9 cellular contexts compared by ENCODE assay signal in genomic region chr1:200880212-200880611, GRCh38. TPM values are rescaled to one million over a fixed set of nuclear protein-coding genes. Genes with fewer than 3 reads are reported as not detected.
DNase-seq lines count a peak whose midpoint lies in the region; ATAC-seq, FAIRE-seq and TF ChIP-seq lines count a peak whose summit lies in the region.
"Had no signal": no experiment of that assay in that cellular context is flagged by ENCODE, and none has a peak within 500 bp of the region (broad histone marks: within the 10 kb centered on the region; RNA-seq: fewer than 3 reads in every experiment).

No MANE protein-coding gene starts in this region.

- H3K9me3 ChIP-seq in K562 (replicated peaks; ENCODE audit: control insufficient read depth, insufficient read depth, low read depth, low read length) (no peaks in the 10 kb centered on the region), colonic mucosa (no peaks in the 10 kb centered on the region)

- H3K27me3 ChIP-seq in K562 (ENCODE audit: control insufficient read depth in 2 of 2, insufficient read depth in 2 of 2, low read length in 2 of 2) (peaks cover 44 to 51% of the 10 kb centered on the region in 2 experiments), colonic mucosa (peaks cover 1% of the 10 kb centered on the region)

- no peaks in the 10 kb centered on the region for H3K4me1 ChIP-seq in K562 (replicated peaks in 1 of 2; ENCODE audit: control insufficient read depth in 2 of 2, insufficient read depth in 2 of 2, low read length in 2 of 2)
- H3K4me1 ChIP-seq in colonic mucosa = no peaks in the 10 kb centered on the region

- ATAC-seq in GM19025 (IDR thresholded peaks at IDR 0.05; ENCODE audit: low read depth, unreplicated experiment) (peak; percentile 50), HG03159 (IDR thresholded peaks at IDR 0.05; ENCODE audit: unreplicated experiment) (peak; percentile 64), K562 (no peak)

- in situ Hi-C loops in K562 (cut with MboI) = no loop called here

- H3K79me2 ChIP-seq in K562 (ENCODE audit: control insufficient read depth, insufficient read depth, low read length) = no peaks in the 10 kb centered on the region

- no peak for TF ChIP-seq RAD21 in K562 (CRISPR knock-in tag; conservative IDR thresholded peaks at IDR 0.05 in 1 of 2, IDR thresholded peaks at IDR 0.05 in 1 of 2)

- H3K36me3 ChIP-seq in K562 (ENCODE audit: control insufficient read depth, insufficient read depth, low read length) (no peaks in the 10 kb centered on the region), colonic mucosa (no peaks in the 10 kb centered on the region)

- TF ChIP-seq POLR2A in K562 (conservative IDR thresholded peaks at IDR 0.05) = no peak

- no peaks in the 10 kb centered on the region for H3K9me1 ChIP-seq in K562 (ENCODE audit: control insufficient read depth, insufficient read depth, low read length)

- no peak overlapping the region for H2AFZ ChIP-seq in K562 (ENCODE audit: low read depth, low read length)

- H3K9ac ChIP-seq in K562 (ENCODE audit: insufficient read depth in 1 of 2, low read depth in 2 of 2, low read length in 2 of 2) (no peak overlapping the region), colonic mucosa (ENCODE audit: low read depth in 2 of 2, low read length in 2 of 2) (no peak overlapping the region)

- H4K20me1 ChIP-seq in K562 (replicated peaks; ENCODE audit: control insufficient read depth, insufficient read depth, low read length) = no peaks in the 10 kb centered on the region

- no TSS peak for BruUV-seq in K562 (replicated peaks; lab: Mats Ljungman, UMichigan)

- POLR2A ChIA-PET in K562 (lab: Yijun Ruan, JAX) = interaction anchor here (0.6 to 2.1 kb wide), 3 partner anchors 8 to 24 kb away, joined by 3 to 8 read pairs (median 6); no protein-coding TSS in a partner anchor

- TF ChIP-seq CTCF in GM12865 (IDR thresholded peaks at IDR 0.05; ENCODE audit: insufficient read depth, low read depth, low read length, missing control alignments) (no peak), K562 (IDR thresholded peaks at IDR 0.05 in 2 of 3, conservative IDR thresholded peaks at IDR 0.05 in 1 of 3; ENCODE audit: insufficient read depth in 2 of 3, low read depth in 1 of 3, low read length in 3 of 3) (no peak), colonic mucosa (IDR thresholded peaks at IDR 0.05) (no peak)

- intact Hi-C loops in K562 (cut with micrococcal nuclease) = no loop called here
- intact Hi-C loops in colonic mucosa (cut with DNase I) = loop anchor here (10.0 kb wide), 1 partner anchor 165 kb away; no protein-coding TSS in a partner anchor

- H3K27ac ChIP-seq in K562 (ENCODE audit: extremely low read depth, low read depth, low read length) (no peak overlapping the region), colonic mucosa (no peak overlapping the region)

- no peak overlapping the region for H3K4me2 ChIP-seq in K562 (ENCODE audit: insufficient read depth, low read length)

- peak; percentile 78 for DNase-seq in GM12865 (ENCODE audit: low read depth)
- peak in 1 of 4 experiments; percentile 5 for DNase-seq in K562 (ENCODE audit: extremely low read depth in 1 of 4, low spot score in 3 of 4)
- DNase-seq in DMS53 (lab: John Stamatoyannopoulos, UW) = no peak
- no peak for DNase-seq in colonic mucosa
- DNase-seq in pons (ENCODE audit: low spot score) = no peak
- DNase-seq: NCI-H524 had no signal

- no peak overlapping the region for H3K4me3 ChIP-seq in GM12865 (ENCODE audit: low read depth, low read length)
- H3K4me3 ChIP-seq in K562 = no peak overlapping the region
- no peak overlapping the region for H3K4me3 ChIP-seq in colonic mucosa

- CTCF ChIA-PET in K562 (lab: Yijun Ruan, JAX; ENCODE audit: low intra/inter-chr PET ratio) = no interaction called here

- 3% methylated on average over 3 of the region's 3 CpGs for WGBS in K562 (ENCODE audit: insufficient coverage, low coverage, missing lambda C conversion rate)

- no peak for TF ChIP-seq EP300 in K562 (IDR thresholded peaks at IDR 0.05; ENCODE audit: low read length)

- FAIRE-seq in K562 (lab: Jason Lieb, UNC) = no peak
- FAIRE-seq: bronchial epithelial cell had no signal

TF ChIP-seq in K562, 482 proteins besides CTCF, POLR2A, EP300 and RAD21:
- TF ChIP-seq MEIS2 (IDR thresholded peaks at IDR 0.05; ENCODE audit: partially characterized antibody) (peak; percentile 42), PKNOX1 (IDR thresholded peaks at IDR 0.05) (peak; percentile 23; the same call in 1 of the 2 replicates), ZNF134 (CRISPR knock-in tag; conservative IDR thresholded peaks at IDR 0.05) (no peak)
TF ChIP-seq in K562: peak in this region for 2.

RNA-seq across cellular contexts. Expression of gene GPR25, which starts 7.4 kb away (rescaled TPM):
- total RNA-seq in K562 (2011; cell fraction: chromatin; rRNA removed; ENCODE audit: low replicate concordance) = not detected in 2 replicates
- not detected in 2 replicates for total RNA-seq in K562 (2011; cell fraction: nucleolus; rRNA removed)
- not detected in 2 replicates for total RNA-seq in K562 (2011; cell fraction: nucleoplasm; rRNA removed)
- total RNA-seq in K562 (2014; rRNA removed) (not detected in 2 replicates), K562 (2014; rRNA removed; fragmentation: Illumina TruSeq; extraction: Trizol) (not detected in 2 replicates), K562 (2015; rRNA removed; fragmentation: Illumina TruSeq; extraction: Trizol) (not detected in 2 replicates), K562 (2021) (not detected in 2 replicates), colonic mucosa (under 1 TPM; 0.19 to 0.27 TPM)
- polyA plus RNA-seq in K562 (2011; rRNA removed) (not detected in 2 replicates), K562 (2014; fragmentation: Illumina TruSeq; extraction: Trizol) (not detected in 2 replicates), K562 (2014; fragmentation: Nextera tagmentation; extraction: Ambion mirVana) (not detected), K562 (2014; rRNA removed) (not detected in 2 replicates)
- not detected in 2 replicates for polyA plus RNA-seq in K562 (2011; cell fraction: cytosol; rRNA removed)
- not detected in 2 replicates for polyA plus RNA-seq in K562 (2011; cell fraction: nucleus; rRNA removed)
- not detected in 2 replicates for polyA plus RNA-seq in K562 (2012)
- polyA minus RNA-seq in K562 (2011; rRNA and poly(A)+ RNA removed) = not detected in 2 replicates
- polyA minus RNA-seq in K562 (2011; cell fraction: cytosol; rRNA and poly(A)+ RNA removed) = not detected in 2 replicates
- polyA minus RNA-seq in K562 (2011; cell fraction: nucleus; rRNA and poly(A)+ RNA removed) = not detected in 2 replicates
- total RNA-seq: bronchial epithelial cell had no signal

RNA-seq across cellular contexts. Expression of gene INAVA, which starts 14.5 kb away (rescaled TPM):
- not detected in 2 replicates for total RNA-seq in K562 (2011; cell fraction: chromatin; rRNA removed; ENCODE audit: low replicate concordance)
- total RNA-seq in K562 (2011; cell fraction: nucleolus; rRNA removed) = not detected in 2 replicates
- not detected in 2 replicates for total RNA-seq in K562 (2011; cell fraction: nucleoplasm; rRNA removed)
- not detected in 2 replicates for total RNA-seq in K562 (2014; rRNA removed)
- total RNA-seq in K562 (2014; rRNA removed; fragmentation: Illumina TruSeq; extraction: Trizol) = not detected in 2 replicates
- not detected in 2 replicates for total RNA-seq in K562 (2015; rRNA removed; fragmentation: Illumina TruSeq; extraction: Trizol)
- total RNA-seq in K562 (2021) = 0.09 TPM in 1 of 2 replicates, not detected in the other
- not detected in 2 replicates for polyA plus RNA-seq in K562 (2011; rRNA removed)
- not detected in 2 replicates for polyA plus RNA-seq in K562 (2011; cell fraction: cytosol; rRNA removed)
- polyA plus RNA-seq in K562 (2011; cell fraction: nucleus; rRNA removed) = not detected in 2 replicates
- not detected in 2 replicates for polyA plus RNA-seq in K562 (2012)
- not detected in 2 replicates for polyA plus RNA-seq in K562 (2014; fragmentation: Illumina TruSeq; extraction: Trizol)
- polyA plus RNA-seq in K562 (2014; fragmentation: Nextera tagmentation; extraction: Ambion mirVana) = not detected
- polyA plus RNA-seq in K562 (2014; rRNA removed) = not detected in 2 replicates
- polyA minus RNA-seq in K562 (2011; rRNA and poly(A)+ RNA removed) = not detected in 2 replicates
- polyA minus RNA-seq in K562 (2011; cell fraction: cytosol; rRNA and poly(A)+ RNA removed) = not detected in 2 replicates
- not detected in 2 replicates for polyA minus RNA-seq in K562 (2011; cell fraction: nucleus; rRNA and poly(A)+ RNA removed)
- total RNA-seq in colonic mucosa = 100 to 1,000 TPM; 127 to 167 TPM

Comparison
In these comparisons a context has a peak if more than half of its experiments do, and no peak if none do; other contexts are left out.
1. RNA of gene INAVA, which starts 14.5 kb away (total RNA-seq): 127 to 167 TPM in colonic mucosa; 0.09 TPM in K562; every median in the first group is over 100 times any median in the second.